Comparison of ENCODE assay signal across 8 cellular contexts in genomic region chr2:27217173-27218121, GRCh38. TPM values are rescaled to one million over a fixed set of nuclear protein-coding genes. Genes with fewer than 3 reads are reported as not detected.
A peak's percentile ranks its signal among the peaks of the same experiment; 100 is the strongest.
DNase-seq lines count a peak whose midpoint lies in the region; ATAC-seq, FAIRE-seq and TF ChIP-seq lines count a peak whose summit lies in the region.

Gene CAD, plus strand, starts transcription at chr2:27217369. Its CDS starts 183 bp downstream, at chr2:27217552.

- intact Hi-C loops in vagina (cut with DNase I), result no loop called here

- H3K27me3 ChIP-seq in right atrium auricular region, result no peaks in the 10 kb centered on the region
- no peaks in the 10 kb centered on the region for H3K27me3 ChIP-seq in rectal smooth muscle tissue (ENCODE audit: control insufficient read depth, insufficient read depth, low read length)
- no peaks in the 10 kb centered on the region for H3K27me3 ChIP-seq in vagina

- H3K4me3 ChIP-seq in right atrium auricular region (peak within 1 kb of the TSS; percentile 62), rectal smooth muscle tissue (ENCODE audit: low read length) (peak within 1 kb of the TSS; percentile 75), vagina (peak within 1 kb of the TSS; percentile 55 to 76)

- peak within 1 kb of the TSS; percentile 27 for H3K9ac ChIP-seq in rectal smooth muscle tissue (ENCODE audit: low read length)

- peak; percentile 93 for FAIRE-seq in GM12891 (lab: Jason Lieb, UNC)

- DNase-seq in GM12891 (ENCODE audit: insufficient read length, low spot score), result peak; percentile 85
- DNase-seq in NCI-H146 treated with DMSO at 0.1 percent for 48 hours (lab: John Stamatoyannopoulos, UW; ENCODE audit: unreplicated experiment), result peak; percentile 67
- peak; percentile 72 to 92 (median 82) for DNase-seq in T-helper 2 cell
- peak; percentile 78 for DNase-seq in right atrium auricular region (ENCODE audit: low spot score)
- no peak for DNase-seq in vagina (ENCODE audit: extremely low spot score in 2 of 2)

- ATAC-seq in HG02852 (IDR thresholded peaks at IDR 0.05; ENCODE audit: unreplicated experiment), result peak; percentile 78

- TF ChIP-seq CTCF in right atrium auricular region (IDR thresholded peaks at IDR 0.05), result peak in 1 of 2 donors; percentile 51
- peak in 1 of 3 experiments; percentile 30 for TF ChIP-seq CTCF in vagina (IDR thresholded peaks at IDR 0.05)

- peak within 1 kb of the TSS; percentile 67 for H3K27ac ChIP-seq in angular gyrus (ENCODE audit: low read depth, low read length)
- peak within 1 kb of the TSS; percentile 71 to 74 for H3K27ac ChIP-seq in right atrium auricular region
- H3K27ac ChIP-seq in rectal smooth muscle tissue (ENCODE audit: low read depth, low read length), result peak within 1 kb of the TSS; percentile 44
- peak within 1 kb of the TSS; percentile 57 for H3K27ac ChIP-seq in vagina

- no peaks in the 10 kb centered on the region for H3K9me3 ChIP-seq in right atrium auricular region
- H3K9me3 ChIP-seq in vagina, result no peaks in the 10 kb centered on the region

- 0 out of 2 replicates have a peak, but pooled peaks have one; percentile 49 for TF ChIP-seq POLR2A in GM12891 (IDR thresholded peaks at IDR 0.05; ENCODE audit: low read depth, low read length)
- TF ChIP-seq POLR2A in vagina (IDR thresholded peaks at IDR 0.05), result peak in 1 of 2 donors; percentile 11

- peaks cover 7% of the 10 kb centered on the region for H3K36me3 ChIP-seq in right atrium auricular region
- H3K36me3 ChIP-seq in rectal smooth muscle tissue (ENCODE audit: control insufficient read depth, insufficient read depth, low read length), result peaks cover 9% of the 10 kb centered on the region
- H3K36me3 ChIP-seq in vagina, result peaks cover 0 to 12% of the 10 kb centered on the region in 2 donors

- peaks cover 0 to 23% of the 10 kb centered on the region in 2 donors for H3K4me1 ChIP-seq in right atrium auricular region
- peaks cover 10% of the 10 kb centered on the region for H3K4me1 ChIP-seq in rectal smooth muscle tissue (ENCODE audit: control insufficient read depth, insufficient read depth, low read length)
- H3K4me1 ChIP-seq in vagina, result peaks cover 24% of the 10 kb centered on the region

TF ChIP-seq in GM12891, 5 proteins besides CTCF, POLR2A, EP300 and RAD21:
- TF ChIP-seq POLR2AphosphoS5 (IDR thresholded peaks at IDR 0.05; ENCODE audit: low read depth, low read length), result peak; percentile 68
- 0 out of 2 replicates have a peak, but pooled peaks have one; percentile 42 for TF ChIP-seq TAF1 (IDR thresholded peaks at IDR 0.05; ENCODE audit: low read depth, low read length)
- TF ChIP-seq SPI1 (IDR thresholded peaks at IDR 0.05; ENCODE audit: low read depth, low read length), result no peak

RNA-seq across cellular contexts. Expression of gene CAD, which starts in this region (rescaled TPM):
- 36.2 TPM for polyA plus RNA-seq in GM12891 (2012; ENCODE audit: low read depth, missing spikeins)
- total RNA-seq in right atrium auricular region (10 to 100 TPM in 1 of 2 donors, 1 to 10 TPM in 1; 4.8 to 13.2 TPM), vagina (25.0 TPM)

Comparison
In these comparisons a context has a peak if more than half of its experiments do, and no peak if none do; other contexts are left out.
1. DNase-seq: peak in GM12891 (single experiment), NCI-H146 treated with DMSO at 0.1 percent for 48 hours (single experiment), T-helper 2 cell (5 of 5) and right atrium auricular region (single experiment); none in vagina (0 of 2).
2. Peak in every context shown above with its lines, with median percentiles within 50 percentile points of each other: H3K27ac ChIP-seq and H3K4me3 ChIP-seq.